1 cellular context compared by ENCODE assay signal in the genomic region with DNA sequence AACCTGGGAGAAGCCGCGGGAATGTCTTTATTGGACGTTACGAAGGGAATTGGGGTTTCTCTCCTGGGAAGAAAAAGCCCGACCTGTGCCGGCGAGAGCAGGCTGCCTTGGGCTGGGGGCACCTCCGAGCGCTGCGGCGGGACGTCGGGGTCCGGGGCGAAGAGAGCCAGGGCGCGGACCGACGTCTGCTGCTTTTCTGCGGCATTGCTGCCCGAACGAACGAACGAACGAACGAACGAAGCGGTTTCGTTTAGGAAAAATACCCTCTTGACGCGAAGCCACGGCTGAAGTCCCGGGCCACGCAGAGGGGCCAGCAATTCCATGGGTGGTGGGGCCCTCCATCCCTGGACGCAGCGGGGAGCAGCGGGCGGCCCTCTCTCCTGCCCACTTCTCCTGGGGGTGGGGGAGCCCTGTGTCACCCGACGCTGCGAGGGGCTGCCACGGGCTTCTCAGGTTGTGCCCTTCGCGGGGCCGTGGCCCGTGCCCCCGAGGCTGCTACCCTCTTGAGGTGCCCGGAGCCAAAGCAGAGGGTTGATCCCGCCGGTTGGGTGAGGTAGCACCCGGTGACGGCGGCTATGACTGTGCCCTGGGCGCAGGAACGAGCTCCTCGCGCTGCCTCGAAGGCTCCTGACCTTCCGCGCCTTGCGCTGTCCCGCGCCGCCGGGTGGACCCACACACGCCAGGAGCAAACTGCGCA.
TF ChIP-seq lines count a peak whose summit lies in the region.

No MANE protein-coding gene starts in this region.

TF ChIP-seq in A549, 52 proteins besides CTCF, POLR2A, EP300 and RAD21 (continued from another document):
- 0 out of 2 replicates have a peak, but pooled peaks have one; percentile 31 for TF ChIP-seq MAX (IDR thresholded peaks at IDR 0.05)
